ENCODE assay signal across 8 cellular contexts in genomic region chr6:50816115-50816675, GRCh38. TPM values are rescaled to one million over a fixed set of nuclear protein-coding genes. Genes with fewer than 3 reads are reported as not detected.
DNase-seq lines count a peak whose midpoint lies in the region; ATAC-seq and TF ChIP-seq lines count a peak whose summit lies in the region.

No MANE protein-coding gene starts in this region.

- 2% methylated on average over 14 of the region's 14 CpGs for WGBS in smooth muscle cell (ENCODE audit: low lambda C conversion rate)

- H2AFZ ChIP-seq in smooth muscle cell (ENCODE audit: low read depth): peak overlapping the region; percentile 89

- H3K4me1 Mint-ChIP-seq in T-helper 17 cell: peaks cover 8% of the 10 kb centered on the region
- H3K4me1 Mint-ChIP-seq in MCF 10A (ENCODE audit: insufficient read depth, unreplicated experiment): peaks cover 15% of the 10 kb centered on the region
- peaks cover 3 to 14% of the 10 kb centered on the region in 2 donors for H3K4me1 Mint-ChIP-seq in immature natural killer cell

- H3K27me3 ChIP-seq in smooth muscle cell (ENCODE audit: low read depth): peaks cover 70% of the 10 kb centered on the region

- peaks cover 66% of the 10 kb centered on the region for H3K27me3 Mint-ChIP-seq in T-helper 17 cell
- peaks cover 66% of the 10 kb centered on the region for H3K27me3 Mint-ChIP-seq in MCF 10A (ENCODE audit: insufficient read depth, unreplicated experiment)
- peaks cover 10 to 26% (median 13%) of the 10 kb centered on the region in 3 donors for H3K27me3 Mint-ChIP-seq in immature natural killer cell (ENCODE audit: low read depth in 3 of 3)

- no peaks in the 10 kb centered on the region for H3K79me2 ChIP-seq in smooth muscle cell (ENCODE audit: low read depth)

- intact Hi-C loops in Right ventricle myocardium inferior (cut with DNase I): loop anchor here (2.0 to 5.0 kb wide), 2 partner anchors 1143 to 1206 kb away; no protein-coding TSS in a partner anchor
- intact Hi-C loops in cardiac septum (cut with DNase I): loop anchor here (10.0 kb wide), 2 partner anchors 1139 to 1209 kb away; no protein-coding TSS in a partner anchor
- intact Hi-C loops in MCF 10A (cut with micrococcal nuclease): loop anchor here (1.0 to 5.0 kb wide), 5 partner anchors 534 to 1143 kb away; no protein-coding TSS in a partner anchor

- H3K36me3 ChIP-seq in smooth muscle cell (ENCODE audit: low read depth): no peaks in the 10 kb centered on the region

- H4K20me1 ChIP-seq in smooth muscle cell (ENCODE audit: low read depth): no peaks in the 10 kb centered on the region

- peak; percentile 80 for TF ChIP-seq CTCF in MCF 10A (IDR thresholded peaks at IDR 0.05; ENCODE audit: unreplicated experiment)
- peak; percentile 95 for TF ChIP-seq CTCF in smooth muscle cell (IDR thresholded peaks at IDR 0.05; ENCODE audit: borderline replicate concordance, insufficient read depth, poor library complexity, severe bottlenecking)

- DNase-seq in Right ventricle myocardium inferior (ENCODE audit: missing footprints) (peak; percentile 67), cardiac septum (ENCODE audit: low spot score) (no peak), NCI-H1092 treated with DMSO at 0.1 percent for 48 hours (lab: John Stamatoyannopoulos, UW) (peak; percentile 32), T-helper 17 cell (peak; percentile 14 to 25 (median 19)), MCF 10A (ENCODE audit: unreplicated experiment) (peak; percentile 83), immature natural killer cell (peak; percentile 3 to 6 (median 3)), smooth muscle cell (lab: John Stamatoyannopoulos, UW; ENCODE audit: unreplicated experiment) (peak; percentile 5)

- no peaks in the 10 kb centered on the region for H3K9me3 Mint-ChIP-seq in MCF 10A (ENCODE audit: unreplicated experiment)
- H3K9me3 Mint-ChIP-seq in immature natural killer cell: peaks cover 5 to 32% (median 10%) of the 10 kb centered on the region in 6 donors

- ATAC-seq in Right ventricle myocardium inferior (no peak), HG02759 (IDR thresholded peaks at IDR 0.05; ENCODE audit: unreplicated experiment) (peak; percentile 71), T-helper 17 cell (peak; percentile 42)

- peak overlapping the region; percentile 80 for H3K4me3 Mint-ChIP-seq in T-helper 17 cell
- peak overlapping the region; percentile 87 for H3K4me3 Mint-ChIP-seq in MCF 10A (ENCODE audit: unreplicated experiment)
- H3K4me3 Mint-ChIP-seq in immature natural killer cell: peak overlapping the region; percentile 73 to 87 (median 81)

- H3K36me3 Mint-ChIP-seq in T-helper 17 cell (ENCODE audit: low read depth) (peaks cover 6% of the 10 kb centered on the region), MCF 10A (ENCODE audit: insufficient read depth, unreplicated experiment) (peaks cover 7% of the 10 kb centered on the region), immature natural killer cell (peaks cover 0 to 5% (median 0%) of the 10 kb centered on the region in 3 donors)

- H3K27ac Mint-ChIP-seq in T-helper 17 cell: no peak overlapping the region
- H3K27ac Mint-ChIP-seq in MCF 10A (ENCODE audit: low read depth, unreplicated experiment): peak overlapping the region; percentile 55
- H3K27ac Mint-ChIP-seq in immature natural killer cell: no peak overlapping the region

- no TSS peak for BruUV-seq in MCF 10A (replicated peaks; lab: Mats Ljungman, UMichigan)

- peak overlapping the region; percentile 99 for H3K4me2 ChIP-seq in smooth muscle cell

- no peak overlapping the region for H3K27ac ChIP-seq in smooth muscle cell (ENCODE audit: low read depth)

- no peak overlapping the region for H3K9ac ChIP-seq in smooth muscle cell (ENCODE audit: low read depth)

- POLR2A ChIA-PET in MCF 10A (lab: Yijun Ruan, JAX): no interaction called here

- H3K4me1 ChIP-seq in smooth muscle cell (ENCODE audit: low read depth): peaks cover 4% of the 10 kb centered on the region

- H3K9me3 ChIP-seq in T-helper 17 cell (ENCODE audit: control insufficient read depth, low read length, poor library complexity, severe bottlenecking) (no peaks in the 10 kb centered on the region), smooth muscle cell (replicated peaks; ENCODE audit: low read depth) (no peaks in the 10 kb centered on the region)

- H3F3A ChIP-seq in smooth muscle cell (ENCODE audit: low read depth): no peaks in the 10 kb centered on the region

- CTCF ChIA-PET in MCF 10A (lab: Yijun Ruan, JAX): interaction anchor here (0.6 to 1.5 kb wide), 22 partner anchors 13 to 1234 kb away, joined by 3 to 11 read pairs (median 3); no protein-coding TSS in a partner anchor

- peak overlapping the region; percentile 82 for H3K4me3 ChIP-seq in smooth muscle cell

RNA-seq across cellular contexts. Expression of gene TFAP2B, which starts 2.5 kb away (rescaled TPM):
- total RNA-seq in Right ventricle myocardium inferior (0.03 TPM), cardiac septum (not detected), T-helper 17 cell (not detected), MCF 10A (2022) (not detected in 2 replicates), smooth muscle cell (not detected in 2 replicates)
- polyA plus RNA-seq in immature natural killer cell (not detected), smooth muscle cell (not detected in 2 replicates)
